In genomic region chr11:130475426-130476053, GRCh38 we compare ENCODE assay signal across 12 cellular contexts. TPM values are rescaled to one million over a fixed set of nuclear protein-coding genes. Genes with fewer than 3 reads are reported as not detected.
DNase-seq lines count a peak whose midpoint lies in the region; TF ChIP-seq lines count a peak whose summit lies in the region.
"Had no signal": no experiment of that assay in that cellular context is flagged by ENCODE, and none has a peak within 500 bp of the region (broad histone marks: within the 10 kb centered on the region; RNA-seq: fewer than 3 reads in every experiment).

No MANE protein-coding gene starts in this region.

- peaks cover 5% of the 10 kb centered on the region for H3K4me1 Mint-ChIP-seq in osteocyte (ENCODE audit: unreplicated experiment)

- H3K4me3 ChIP-seq in H7 (ENCODE audit: insufficient read depth, low read depth, low read length), result no peak overlapping the region
- no peak overlapping the region for H3K4me3 ChIP-seq in esophagus muscularis mucosa

- H3K27me3 ChIP-seq in H7 (ENCODE audit: control insufficient read depth, insufficient read depth, low read length) (no peaks in the 10 kb centered on the region), esophagus muscularis mucosa (no peaks in the 10 kb centered on the region)

- no peak for TF ChIP-seq POLR2A in esophagus muscularis mucosa (IDR thresholded peaks at IDR 0.05; ENCODE audit: low read depth)

- WGBS in esophagus muscularis mucosa, result 90% methylated on average over 10 of the region's 10 CpGs

- H3K36me3 ChIP-seq in H7 (replicated peaks; ENCODE audit: control insufficient read depth, insufficient read depth, low read length), result no peaks in the 10 kb centered on the region
- H3K36me3 ChIP-seq in esophagus muscularis mucosa, result peaks cover 3 to 52% (median 40%) of the 10 kb centered on the region in 4 donors

- DNase-seq in GM10248 (ENCODE audit: extremely low spot score) (peak; percentile 6), H7 (peak; percentile 17), esophagus muscularis mucosa (ENCODE audit: extremely low spot score) (peak; percentile 77), osteocyte (ENCODE audit: extremely low spot score, unreplicated experiment) (peak; percentile 75), C1 segment of cervical spinal cord (lab: John Stamatoyannopoulos, UW) (no peak), nucleus accumbens (lab: John Stamatoyannopoulos, UW) (no peak), HPDE6-E6E7 (ENCODE audit: extremely low spot score) (no peak)
- DNase-seq: CD8-positive, alpha-beta memory T cell; GF-D8; NCI-H187 treated with DMSO at 0.1 percent for 48 hours; NCI-H446 had no signal

- H3K4me3 Mint-ChIP-seq in osteocyte (ENCODE audit: unreplicated experiment), result no peak overlapping the region
- H3K4me3 Mint-ChIP-seq: CD8-positive, alpha-beta memory T cell had no signal

- POLR2A ChIA-PET in GM10248 (lab: Yijun Ruan, JAX), result no interaction called here

- no peaks in the 10 kb centered on the region for H3K9me3 ChIP-seq in esophagus muscularis mucosa

- TF ChIP-seq EP300 in esophagus muscularis mucosa (IDR thresholded peaks at IDR 0.05), result no peak

- H3K4me1 ChIP-seq in esophagus muscularis mucosa, result peaks cover 38 to 54% (median 43%) of the 10 kb centered on the region in 4 donors

- H3K27ac Mint-ChIP-seq in osteocyte (ENCODE audit: unreplicated experiment), result peak overlapping the region; percentile 44

- H3K27ac ChIP-seq in esophagus muscularis mucosa (replicated peaks in 1 of 4), result peak overlapping the region in 3 of 4 donors; percentile 71 to 81 (median 78)

- no peaks in the 10 kb centered on the region for H3K9me3 Mint-ChIP-seq in osteocyte (ENCODE audit: unreplicated experiment)
- H3K9me3 Mint-ChIP-seq: CD8-positive, alpha-beta memory T cell had no signal

- TF ChIP-seq CTCF in GM10248 (IDR thresholded peaks at IDR 0.05; ENCODE audit: control extremely low read depth, extremely low read depth, low read depth, missing control alignments) (no peak), esophagus muscularis mucosa (IDR thresholded peaks at IDR 0.05) (no peak), osteocyte (IDR thresholded peaks at IDR 0.05) (no peak)

- CTCF ChIA-PET in GM10248 (lab: Yijun Ruan, JAX), result interaction anchor here (1.4 to 2.3 kb wide), 2 partner anchors 10 to 386 kb away, joined by 3 to 9 read pairs; no protein-coding TSS in a partner anchor

- peaks cover 34% of the 10 kb centered on the region for H3K36me3 Mint-ChIP-seq in osteocyte (ENCODE audit: unreplicated experiment)
- H3K36me3 Mint-ChIP-seq: CD8-positive, alpha-beta memory T cell had no signal

- intact Hi-C loops in esophagus muscularis mucosa (cut with DNase I), result no loop called here

- H3K27me3 Mint-ChIP-seq in osteocyte (ENCODE audit: unreplicated experiment), result no peaks in the 10 kb centered on the region

RNA-seq across cellular contexts. Expression of gene ADAMTS15, which starts 27.1 kb away (rescaled TPM):
- 0.85 and 1.1 TPM in 2 replicates for total RNA-seq in H7 (2014; rRNA removed; shearing (Covaris generic))
- total RNA-seq in esophagus muscularis mucosa (10 to 100 TPM in 3 of 4 donors, 1 to 10 TPM in 1; 6.6 to 11.4 (median 10.3) TPM), osteocyte (78.8 and 81.6 TPM in 2 replicates)
- total RNA-seq: CD8-positive, alpha-beta memory T cell had no signal

RNA-seq across cellular contexts. Expression of gene ADAMTS8, which starts 47.1 kb away (rescaled TPM):
- total RNA-seq in H7 (2014; rRNA removed; shearing (Covaris generic)), result 1.6 TPM in 2 replicates
- total RNA-seq in esophagus muscularis mucosa (10 to 100 TPM; 23.5 to 55.5 (median 29.8) TPM), osteocyte (0.19 and 0.31 TPM in 2 replicates)
- total RNA-seq: CD8-positive, alpha-beta memory T cell; HepG2 had no signal

Comparison
In these comparisons a context has a peak if more than half of its experiments do, and no peak if none do; other contexts are left out.
1. DNase-seq: peak in GM10248 (single experiment), H7 (single experiment), esophagus muscularis mucosa (single experiment) and osteocyte (single experiment); none in C1 segment of cervical spinal cord (0 of 14), nucleus accumbens (0 of 56) and HPDE6-E6E7 (single experiment).